In the genomic region with DNA sequence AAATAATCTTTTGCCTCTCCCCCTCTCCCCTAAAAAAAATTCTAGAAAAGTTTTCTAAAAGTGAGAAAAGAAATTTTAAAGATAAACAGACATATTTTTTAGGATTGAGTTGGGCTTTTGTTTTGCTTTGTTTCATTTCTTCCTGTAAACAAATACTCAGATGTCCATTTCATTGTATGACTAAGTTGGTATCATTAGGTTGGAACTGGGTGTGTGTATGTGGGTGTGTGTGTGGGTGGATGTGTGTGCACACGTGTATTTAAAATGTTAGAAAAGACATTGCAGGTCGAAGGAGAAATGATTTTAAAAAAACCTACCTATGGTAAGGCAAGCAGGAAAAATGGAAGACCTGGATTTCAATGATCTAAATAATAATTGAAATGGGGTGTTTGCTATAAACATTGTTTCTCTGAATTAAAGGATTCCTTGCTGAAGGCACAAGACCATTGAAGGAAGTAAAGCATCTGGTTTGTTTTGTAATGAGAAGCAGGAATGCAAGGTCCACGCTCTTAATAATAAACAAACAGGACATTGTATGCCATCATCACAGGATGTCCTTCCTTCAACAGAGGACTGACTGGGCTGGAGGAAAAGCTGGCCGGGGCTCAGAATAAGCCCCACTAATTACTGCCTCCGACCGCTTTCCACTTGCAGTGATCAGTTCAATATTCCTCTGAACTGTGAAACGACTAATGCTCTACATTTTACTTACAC, we compare ENCODE assay signal across 8 cellular contexts. TPM values are rescaled to one million over a fixed set of nuclear protein-coding genes. Genes with fewer than 3 reads are reported as not detected.
A peak's percentile ranks its signal among the peaks of the same experiment; 100 is the strongest.
DNase-seq lines count a peak whose midpoint lies in the region; ATAC-seq and TF ChIP-seq lines count a peak whose summit lies in the region.

No MANE protein-coding gene starts in this region.

- peak overlapping the region; percentile 66 for H3K27ac ChIP-seq in smooth muscle cell (ENCODE audit: low read depth)

- ATAC-seq in T-cell (replicated peaks in 1 of 4) (no peak), omental fat pad (ENCODE audit: low FRiP score) (no peak)

- peak overlapping the region; percentile 35 for H3K9ac ChIP-seq in smooth muscle cell (ENCODE audit: low read depth)

- peaks cover 9 to 25% of the 10 kb centered on the region in 2 donors for H3K27me3 Mint-ChIP-seq in T-cell

- H3K4me3 ChIP-seq in smooth muscle cell = peak overlapping the region; percentile 71

- peaks cover 62% of the 10 kb centered on the region for H3K4me1 ChIP-seq in smooth muscle cell (ENCODE audit: low read depth)

- H3K9me3 Mint-ChIP-seq in T-cell = no peaks in the 10 kb centered on the region

- H3K36me3 Mint-ChIP-seq in T-cell = peaks cover 3% of the 10 kb centered on the region

- TF ChIP-seq CTCF in smooth muscle cell (IDR thresholded peaks at IDR 0.05; ENCODE audit: borderline replicate concordance, insufficient read depth, poor library complexity, severe bottlenecking) (peak; percentile 14), omental fat pad (IDR thresholded peaks at IDR 0.05) (no peak)

- no peaks in the 10 kb centered on the region for H3K9me3 ChIP-seq in smooth muscle cell (replicated peaks; ENCODE audit: low read depth)

- peak overlapping the region; percentile 97 for H2AFZ ChIP-seq in smooth muscle cell (ENCODE audit: low read depth)

- H3K4me1 Mint-ChIP-seq in T-cell = peaks cover 68 to 83% (median 72%) of the 10 kb centered on the region in 3 donors

- peaks cover 15% of the 10 kb centered on the region for H3F3A ChIP-seq in smooth muscle cell (ENCODE audit: low read depth)

- peaks cover 5% of the 10 kb centered on the region for H4K20me1 ChIP-seq in smooth muscle cell (ENCODE audit: low read depth)

- H3K27ac Mint-ChIP-seq in T-cell = peak overlapping the region; percentile 19 to 62

- POLR2A ChIA-PET in T-cell (lab: Charles Lee) = interaction anchor here in 1 of 2 donors (1.5 kb wide), 1 partner anchor 13 kb away, joined by 7 read pairs; no protein-coding TSS in a partner anchor

- DNase-seq in NCI-H1417 (lab: John Stamatoyannopoulos, UW) = peak in 2 of 3 experiments; percentile 30 to 59
- no peak for DNase-seq in NCI-H1417 treated with DMSO at 0.1 percent for 48 hours (lab: John Stamatoyannopoulos, UW)
- no peak for DNase-seq in T-cell
- DNase-seq in fibroblast of peridontal ligament (ENCODE audit: extremely low read depth) = peak; percentile 36
- DNase-seq in smooth muscle cell (lab: John Stamatoyannopoulos, UW; ENCODE audit: unreplicated experiment) = no peak
- no peak for DNase-seq in omental fat pad (ENCODE audit: low spot score)
- DNase-seq in stimulated activated CD4-positive, alpha-beta T cell treated with anti-CD3 and anti-CD28 coated beads, Interleukin-15, amount 100 ng/mL, for 24 hours = no peak
- no peak for DNase-seq in cerebellar nuclear complex (lab: John Stamatoyannopoulos, UW)

- H3K79me2 ChIP-seq in smooth muscle cell (ENCODE audit: low read depth) = peaks cover 26% of the 10 kb centered on the region

- peak overlapping the region; percentile 98 for H3K4me2 ChIP-seq in smooth muscle cell

- 15% methylated on average over 7 of the region's 7 CpGs for WGBS in smooth muscle cell (ENCODE audit: low lambda C conversion rate)

- H3K36me3 ChIP-seq in smooth muscle cell (ENCODE audit: low read depth) = no peaks in the 10 kb centered on the region

- peak overlapping the region; percentile 80 to 90 (median 89) for H3K4me3 Mint-ChIP-seq in T-cell

- CTCF ChIA-PET in T-cell (lab: Charles Lee) = interaction anchor here (0.5 to 1.7 kb wide), 7 partner anchors 13 to 654 kb away, joined by 3 to 5 read pairs (median 4); no protein-coding TSS in a partner anchor

- peaks cover 15% of the 10 kb centered on the region for H3K27me3 ChIP-seq in smooth muscle cell (ENCODE audit: low read depth)

RNA-seq across cellular contexts. Expression of a gene that starts 1.0 kb away (rescaled TPM):
- total RNA-seq in T-cell = 100 to 1,000 TPM in 1 of 5 donors, 10 to 100 TPM in 4; 21.9 to 108 (median 30.6) TPM
- total RNA-seq in smooth muscle cell = 15.6 and 16.1 TPM in 2 replicates
- 13.3 and 15.1 TPM in 2 replicates for polyA plus RNA-seq in smooth muscle cell
- 10 to 100 TPM in 2 of 4 donors, 1 to 10 TPM in 2; 7.0 to 20.8 (median 10.3) TPM for total RNA-seq in omental fat pad

Comparison
In these comparisons a context has a peak if more than half of its experiments do, and no peak if none do; other contexts are left out.
1. DNase-seq: peak in NCI-H1417 (2 of 3) and fibroblast of peridontal ligament (single experiment); none in NCI-H1417 treated with DMSO at 0.1 percent for 48 hours (single experiment), T-cell (0 of 34), smooth muscle cell (single experiment), omental fat pad (single experiment), stimulated activated CD4-positive, alpha-beta T cell treated with anti-CD3 and anti-CD28 coated beads, Interleukin-15, amount 100 ng/mL, for 24 hours (single experiment) and cerebellar nuclear complex (0 of 2).